ENCODE assay signal across 9 cellular contexts in the genomic region with DNA sequence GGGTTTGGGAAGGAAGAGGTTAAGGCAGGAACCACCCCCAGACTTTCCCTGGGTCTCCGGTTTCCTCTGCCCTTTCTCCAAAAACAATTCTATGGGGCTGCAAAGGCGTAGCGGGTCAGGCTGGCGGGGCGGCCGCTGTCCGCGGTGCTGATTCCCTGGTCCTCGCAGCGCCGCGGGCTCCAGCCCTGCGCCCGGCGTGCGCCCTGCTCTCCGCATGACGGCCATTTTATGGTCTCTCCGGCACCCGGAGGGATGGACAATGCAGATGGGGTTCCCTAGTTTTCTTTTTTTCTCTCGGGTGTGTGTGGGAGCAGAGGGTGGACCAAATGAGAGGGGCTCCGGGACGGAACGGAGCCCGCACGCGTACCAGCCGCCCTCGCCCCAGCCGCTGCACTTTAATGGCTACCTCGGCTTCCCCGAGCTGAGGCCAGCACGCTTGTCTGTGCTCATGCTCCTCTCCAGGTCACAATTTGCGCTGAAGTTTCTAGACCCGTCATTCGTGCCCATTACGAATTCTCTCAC. TPM values are rescaled to one million over a fixed set of nuclear protein-coding genes. Genes with fewer than 3 reads are reported as not detected.
DNase-seq lines count a peak whose midpoint lies in the region; ATAC-seq and TF ChIP-seq lines count a peak whose summit lies in the region.
"Had no signal": no experiment of that assay in that cellular context is flagged by ENCODE, and none has a peak within 500 bp of the region (broad histone marks: within the 10 kb centered on the region; RNA-seq: fewer than 3 reads in every experiment).

No MANE protein-coding gene starts in this region.

- TF ChIP-seq CTCF in WTC11 (IDR thresholded peaks at IDR 0.05) (no peak), retinal pigment epithelial cell (conservative IDR thresholded peaks at IDR 0.05; ENCODE audit: low read depth, low read length) (no peak)

- intact Hi-C loops in left cardiac atrium (cut with DNase I): loop anchor here in 1 of 2 donors (10.0 kb wide), 1 partner anchor 61 kb away; no protein-coding TSS in a partner anchor

- peaks cover 74% of the 10 kb centered on the region for H3K27me3 Mint-ChIP-seq in activated T-cell treated with anti-CD3 and anti-CD28 coated beads, Interleukin-2, amount 50 U/mL, for 24 hours
- peaks cover 40% of the 10 kb centered on the region for H3K27me3 Mint-ChIP-seq in WTC11 (ENCODE audit: low read depth)

- peak overlapping the region; percentile 22 for H3K4me3 ChIP-seq in retinal pigment epithelial cell (ENCODE audit: low read length)

- no peaks in the 10 kb centered on the region for H3K36me3 Mint-ChIP-seq in activated T-cell treated with anti-CD3 and anti-CD28 coated beads, Interleukin-2, amount 50 U/mL, for 24 hours (ENCODE audit: low read depth)
- H3K36me3 Mint-ChIP-seq in WTC11: no peaks in the 10 kb centered on the region

- peaks cover 6% of the 10 kb centered on the region for H3K9me3 Mint-ChIP-seq in activated T-cell treated with anti-CD3 and anti-CD28 coated beads, Interleukin-2, amount 50 U/mL, for 24 hours
- no peaks in the 10 kb centered on the region for H3K9me3 Mint-ChIP-seq in WTC11

- H3K4me3 Mint-ChIP-seq in activated T-cell treated with anti-CD3 and anti-CD28 coated beads, Interleukin-2, amount 50 U/mL, for 24 hours: no peak overlapping the region
- H3K4me3 Mint-ChIP-seq in WTC11: peak overlapping the region; percentile 94

- H3K4me1 Mint-ChIP-seq in activated T-cell treated with anti-CD3 and anti-CD28 coated beads, Interleukin-2, amount 50 U/mL, for 24 hours (ENCODE audit: low read depth): peaks cover 1% of the 10 kb centered on the region
- peaks cover 22% of the 10 kb centered on the region for H3K4me1 Mint-ChIP-seq in WTC11

- CTCF ChIA-PET in WTC11 (lab: Charles Lee): interaction anchor here (0.5 to 2.5 kb wide), 3 partner anchors 84 to 562 kb away, joined by 3 to 11 read pairs (median 4); no protein-coding TSS in a partner anchor

- H3K27ac Mint-ChIP-seq in activated T-cell treated with anti-CD3 and anti-CD28 coated beads, Interleukin-2, amount 50 U/mL, for 24 hours: no peak overlapping the region
- H3K27ac Mint-ChIP-seq in WTC11: no peak overlapping the region; the same call in 1 of the 2 replicates

- POLR2A ChIA-PET in WTC11 (lab: Charles Lee): interaction anchor here (0.8 to 1.0 kb wide), 2 partner anchors 80 to 146 kb away, joined by 3 read pairs; no protein-coding TSS in a partner anchor

- ATAC-seq in WTC11: peak; percentile 87
- peak; percentile 83 to 94 for ATAC-seq in left cardiac atrium
- no peak for ATAC-seq in HG03139 (IDR thresholded peaks at IDR 0.05; ENCODE audit: unreplicated experiment)
- ATAC-seq in GM21526 (IDR thresholded peaks at IDR 0.05; ENCODE audit: low FRiP score, unreplicated experiment): no peak

- peak; percentile 37 for DNase-seq in activated T-cell treated with anti-CD3 and anti-CD28 coated beads, Interleukin-2, amount 50 U/mL, for 24 hours
- no peak for DNase-seq in activated T-cell treated with anti-CD3 and anti-CD28 coated beads, Interleukin-2, amount 50 U/mL, for 1 hour
- DNase-seq in WTC11 (ENCODE audit: low spot score) (peak; percentile 85), left cardiac atrium (peak; percentile 49), retinal pigment epithelial cell (ENCODE audit: low read depth) (no peak), NCI-H69 (lab: John Stamatoyannopoulos, UW) (no peak)

TF ChIP-seq in WTC11, 78 proteins besides CTCF, POLR2A, EP300 and RAD21 (continues in another document):
- TF ChIP-seq IRF2 (CRISPR knock-in tag; IDR thresholded peaks at IDR 0.05; ENCODE audit: borderline replicate concordance, low read depth): peak; percentile 62; the same call in 1 of the 2 replicates
- no peak for TF ChIP-seq CDX4 (CRISPR knock-in tag; IDR thresholded peaks at IDR 0.05; ENCODE audit: borderline replicate concordance)
- TF ChIP-seq SMAD4 (CRISPR knock-in tag; IDR thresholded peaks at IDR 0.05): peak; percentile 93; the same call in 1 of the 2 replicates
- TF ChIP-seq ZNF121 (CRISPR knock-in tag; IDR thresholded peaks at IDR 0.05): no peak
- TF ChIP-seq, protein P1, sequence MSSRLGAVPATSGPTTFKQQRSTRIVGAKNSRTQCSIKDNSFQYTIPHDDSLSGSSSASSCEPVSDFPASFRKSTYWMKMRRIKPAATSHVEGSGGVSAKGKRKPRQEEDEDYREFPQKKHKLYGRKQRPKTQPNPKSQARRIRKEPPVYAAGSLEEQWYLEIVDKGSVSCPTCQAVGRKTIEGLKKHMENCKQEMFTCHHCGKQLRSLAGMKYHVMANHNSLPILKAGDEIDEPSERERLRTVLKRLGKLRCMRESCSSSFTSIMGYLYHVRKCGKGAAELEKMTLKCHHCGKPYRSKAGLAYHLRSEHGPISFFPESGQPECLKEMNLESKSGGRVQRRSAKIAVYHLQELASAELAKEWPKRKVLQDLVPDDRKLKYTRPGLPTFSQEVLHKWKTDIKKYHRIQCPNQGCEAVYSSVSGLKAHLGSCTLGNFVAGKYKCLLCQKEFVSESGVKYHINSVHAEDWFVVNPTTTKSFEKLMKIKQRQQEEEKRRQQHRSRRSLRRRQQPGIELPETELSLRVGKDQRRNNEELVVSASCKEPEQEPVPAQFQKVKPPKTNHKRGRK (CRISPR knock-in tag; IDR thresholded peaks at IDR 0.05; ENCODE audit: borderline replicate concordance): 0 out of 2 replicates have a peak, but pooled peaks have one; percentile 16
- no peak for TF ChIP-seq ATF6 (CRISPR knock-in tag; IDR thresholded peaks at IDR 0.05)
- TF ChIP-seq CREB1 (CRISPR knock-in tag; IDR thresholded peaks at IDR 0.05): peak; percentile 91
- peak; percentile 91 for TF ChIP-seq TEAD1 (CRISPR knock-in tag; IDR thresholded peaks at IDR 0.05)
- no peak; the same call in 1 of the 2 replicates for TF ChIP-seq ZNF263 (CRISPR knock-in tag; IDR thresholded peaks at IDR 0.05; ENCODE audit: low read depth)
- no peak for TF ChIP-seq ZNF423 (CRISPR knock-in tag; IDR thresholded peaks at IDR 0.05)
- TF ChIP-seq, protein P2, sequence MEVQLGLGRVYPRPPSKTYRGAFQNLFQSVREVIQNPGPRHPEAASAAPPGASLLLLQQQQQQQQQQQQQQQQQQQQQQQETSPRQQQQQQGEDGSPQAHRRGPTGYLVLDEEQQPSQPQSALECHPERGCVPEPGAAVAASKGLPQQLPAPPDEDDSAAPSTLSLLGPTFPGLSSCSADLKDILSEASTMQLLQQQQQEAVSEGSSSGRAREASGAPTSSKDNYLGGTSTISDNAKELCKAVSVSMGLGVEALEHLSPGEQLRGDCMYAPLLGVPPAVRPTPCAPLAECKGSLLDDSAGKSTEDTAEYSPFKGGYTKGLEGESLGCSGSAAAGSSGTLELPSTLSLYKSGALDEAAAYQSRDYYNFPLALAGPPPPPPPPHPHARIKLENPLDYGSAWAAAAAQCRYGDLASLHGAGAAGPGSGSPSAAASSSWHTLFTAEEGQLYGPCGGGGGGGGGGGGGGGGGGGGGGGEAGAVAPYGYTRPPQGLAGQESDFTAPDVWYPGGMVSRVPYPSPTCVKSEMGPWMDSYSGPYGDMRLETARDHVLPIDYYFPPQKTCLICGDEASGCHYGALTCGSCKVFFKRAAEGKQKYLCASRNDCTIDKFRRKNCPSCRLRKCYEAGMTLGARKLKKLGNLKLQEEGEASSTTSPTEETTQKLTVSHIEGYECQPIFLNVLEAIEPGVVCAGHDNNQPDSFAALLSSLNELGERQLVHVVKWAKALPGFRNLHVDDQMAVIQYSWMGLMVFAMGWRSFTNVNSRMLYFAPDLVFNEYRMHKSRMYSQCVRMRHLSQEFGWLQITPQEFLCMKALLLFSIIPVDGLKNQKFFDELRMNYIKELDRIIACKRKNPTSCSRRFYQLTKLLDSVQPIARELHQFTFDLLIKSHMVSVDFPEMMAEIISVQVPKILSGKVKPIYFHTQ (CRISPR knock-in tag; IDR thresholded peaks at IDR 0.05): no peak
- peak; percentile 34; the same call in 1 of the 2 replicates for TF ChIP-seq GABPB1 (CRISPR knock-in tag; IDR thresholded peaks at IDR 0.05)
- no peak for TF ChIP-seq RORB (CRISPR knock-in tag; IDR thresholded peaks at IDR 0.05)
- TF ChIP-seq SOX15 (CRISPR knock-in tag; IDR thresholded peaks at IDR 0.05): no peak
- TF ChIP-seq PREB (CRISPR knock-in tag; IDR thresholded peaks at IDR 0.05; ENCODE audit: borderline replicate concordance): peak; percentile 86; the same call in 1 of the 2 replicates
- TF ChIP-seq TP53 (CRISPR knock-in tag; IDR thresholded peaks at IDR 0.05): peak; percentile 95

RNA-seq across cellular contexts. Expression of gene ST8SIA3, which starts 1.6 kb away (rescaled TPM):
- 2.3 to 2.8 TPM (median 2.4 TPM) in 3 replicates for total RNA-seq in WTC11 (2021)
- not detected for total RNA-seq in left cardiac atrium
- total RNA-seq: T-helper 1 cell treated with Interleukin-12 subunit alpha and Interleukin-12 subunit beta and Interleukin-4 antibody, amounts not matched to agents 30 ng/mL and 1 ng/mL, for 36 hours had no signal

Comparison
In these comparisons a context has a peak if more than half of its experiments do, and no peak if none do; other contexts are left out.
1. DNase-seq: peak in activated T-cell treated with anti-CD3 and anti-CD28 coated beads, Interleukin-2, amount 50 U/mL, for 24 hours (single experiment), WTC11 (single experiment) and left cardiac atrium (single experiment); none in activated T-cell treated with anti-CD3 and anti-CD28 coated beads, Interleukin-2, amount 50 U/mL, for 1 hour (single experiment), retinal pigment epithelial cell (single experiment) and NCI-H69 (single experiment).
2. ATAC-seq: peak in WTC11 (single experiment) and left cardiac atrium (2 of 2); none in HG03139 (single experiment) and GM21526 (single experiment).